In genomic region chr17:74296548-74296936, GRCh38 we compare ENCODE assay signal across 8 cellular contexts. TPM values are rescaled to one million over a fixed set of nuclear protein-coding genes. Genes with fewer than 3 reads are reported as not detected.
DNase-seq lines count a peak whose midpoint lies in the region; ATAC-seq and TF ChIP-seq lines count a peak whose summit lies in the region.

No MANE protein-coding gene starts in this region.

- H3K4me1 ChIP-seq in A673 (ENCODE audit: insufficient read depth, low read length, poor library complexity, severe bottlenecking) (no peaks in the 10 kb centered on the region), heart left ventricle (peaks cover 0 to 18% (median 10%) of the 10 kb centered on the region in 12 donors)

- DNase-seq in A673 (ENCODE audit: low spot score): peak; percentile 48
- peak; percentile 36 for DNase-seq in ELR (ENCODE audit: low read depth)
- DNase-seq in NCI-H226: peak; percentile 56
- DNase-seq in activated T-helper 1 cell treated with anti-CD3 and anti-CD28 coated beads, Interleukin-12 subunit alpha, Interleukin-12 subunit beta, Interleukin-2, Interleukin-4 antibody, amounts not matched to agents 30 ng/mL and 10 ng/mL and 1 ng/mL, durations not matched to agents 14 hours and 24 hours and 36 hours (ENCODE audit: low spot score): peak; percentile 24
- DNase-seq in heart left ventricle: peak; percentile 68 to 87 (median 76)
- DNase-seq in retinal pigment epithelial cell (ENCODE audit: low read depth): no peak
- DNase-seq in NK-92 (lab: John Stamatoyannopoulos, UW; ENCODE audit: unreplicated experiment): no peak

- no peaks in the 10 kb centered on the region for H3K36me3 ChIP-seq in A673 (ENCODE audit: insufficient read depth, low read length, poor library complexity, severe bottlenecking)
- H3K36me3 ChIP-seq in heart left ventricle: no peaks in the 10 kb centered on the region

- ATAC-seq in heart left ventricle (peak; percentile 74 to 84 (median 81)), GM21723 (IDR thresholded peaks at IDR 0.05; ENCODE audit: unreplicated experiment) (no peak)

- no peak for TF ChIP-seq POLR2A in heart left ventricle (IDR thresholded peaks at IDR 0.05)

- CTCF ChIA-PET in A673 (lab: Charles Lee): interaction anchor here (0.6 to 0.7 kb wide), 2 partner anchors 37 to 82 kb away, joined by 4 to 6 read pairs; no protein-coding TSS in a partner anchor

- no peak overlapping the region for H3K4me3 Mint-ChIP-seq in activated T-helper 1 cell treated with anti-CD3 and anti-CD28 coated beads, Interleukin-12 subunit alpha, Interleukin-12 subunit beta, Interleukin-2, Interleukin-4 antibody, amounts not matched to agents 30 ng/mL and 10 ng/mL and 1 ng/mL, durations not matched to agents 14 hours and 24 hours and 36 hours

- 2 to 6% (median 4%) methylated on average over 5 of the region's 5 CpGs for WGBS in heart left ventricle, 4 donors

- H3K9me3 Mint-ChIP-seq in activated T-helper 1 cell treated with anti-CD3 and anti-CD28 coated beads, Interleukin-12 subunit alpha, Interleukin-12 subunit beta, Interleukin-2, Interleukin-4 antibody, amounts not matched to agents 30 ng/mL and 10 ng/mL and 1 ng/mL, durations not matched to agents 14 hours and 24 hours and 36 hours: no peaks in the 10 kb centered on the region

- H3K9me3 ChIP-seq in A673 (ENCODE audit: low read depth, low read length, poor library complexity, severe bottlenecking) (no peaks in the 10 kb centered on the region), heart left ventricle (no peaks in the 10 kb centered on the region)

- H3K4me3 ChIP-seq in A673 (ENCODE audit: low read depth, low read length, poor library complexity, severe bottlenecking): no peak overlapping the region
- peak overlapping the region in 1 of 12 donors; percentile 5 for H3K4me3 ChIP-seq in heart left ventricle
- H3K4me3 ChIP-seq in retinal pigment epithelial cell (ENCODE audit: low read length): no peak overlapping the region

- H3K4me1 Mint-ChIP-seq in activated T-helper 1 cell treated with anti-CD3 and anti-CD28 coated beads, Interleukin-12 subunit alpha, Interleukin-12 subunit beta, Interleukin-2, Interleukin-4 antibody, amounts not matched to agents 30 ng/mL and 10 ng/mL and 1 ng/mL, durations not matched to agents 14 hours and 24 hours and 36 hours (ENCODE audit: low read depth): peaks cover 21% of the 10 kb centered on the region

- intact Hi-C loops in A673 (cut with micrococcal nuclease; ENCODE audit: unreplicated experiment) (loop anchor here (5.0 kb wide), 1 partner anchor 84 kb away; the partner anchor contains the start of gene TTYH2), heart left ventricle (cut with DNase I) (loop anchor here in 8 of 10 donors (1.0 to 10.0 kb wide), 7 partner anchors 54 to 161 kb away; partner anchors contain the start of gene TTYH2 (in 2 of the 8))
- intact Hi-C loops in activated T-helper 1 cell treated with anti-CD3 and anti-CD28 coated beads, Interleukin-12 subunit alpha, Interleukin-12 subunit beta, Interleukin-2, Interleukin-4 antibody, amounts not matched to agents 30 ng/mL and 10 ng/mL and 1 ng/mL, durations not matched to agents 14 hours and 24 hours and 36 hours (cut with micrococcal nuclease): loop anchor here (1.0 kb wide), 1 partner anchor 86 kb away; no protein-coding TSS in a partner anchor

- TF ChIP-seq CTCF in A673 (conservative IDR thresholded peaks at IDR 0.05; ENCODE audit: low read depth, low read length) (peak; percentile 58), heart left ventricle (IDR thresholded peaks at IDR 0.05) (peak; percentile 50 to 78 (median 66)), retinal pigment epithelial cell (conservative IDR thresholded peaks at IDR 0.05; ENCODE audit: low read depth, low read length) (peak; percentile 73)

- POLR2A ChIA-PET in A673 (lab: Charles Lee; ENCODE audit: low non-redundant PET): no interaction called here

- no peaks in the 10 kb centered on the region for H3K27me3 ChIP-seq in A673 (replicated peaks; ENCODE audit: insufficient read depth, low read depth, low read length, poor library complexity)
- no peaks in the 10 kb centered on the region for H3K27me3 ChIP-seq in heart left ventricle

- H3K27ac ChIP-seq in A673 (ENCODE audit: low read depth, low read length, poor library complexity, severe bottlenecking) (no peak overlapping the region), heart left ventricle (peak overlapping the region; percentile 53 to 97 (median 84))

- no TSS peak for BruUV-seq in A673 (replicated peaks; lab: Mats Ljungman, UMichigan)

- peaks cover 1% of the 10 kb centered on the region for H3K36me3 Mint-ChIP-seq in activated T-helper 1 cell treated with anti-CD3 and anti-CD28 coated beads, Interleukin-12 subunit alpha, Interleukin-12 subunit beta, Interleukin-2, Interleukin-4 antibody, amounts not matched to agents 30 ng/mL and 10 ng/mL and 1 ng/mL, durations not matched to agents 14 hours and 24 hours and 36 hours (ENCODE audit: low read depth)

- H3K27me3 Mint-ChIP-seq in activated T-helper 1 cell treated with anti-CD3 and anti-CD28 coated beads, Interleukin-12 subunit alpha, Interleukin-12 subunit beta, Interleukin-2, Interleukin-4 antibody, amounts not matched to agents 30 ng/mL and 10 ng/mL and 1 ng/mL, durations not matched to agents 14 hours and 24 hours and 36 hours (ENCODE audit: insufficient read depth): peaks cover 11% of the 10 kb centered on the region

- H3K27ac Mint-ChIP-seq in activated T-helper 1 cell treated with anti-CD3 and anti-CD28 coated beads, Interleukin-12 subunit alpha, Interleukin-12 subunit beta, Interleukin-2, Interleukin-4 antibody, amounts not matched to agents 30 ng/mL and 10 ng/mL and 1 ng/mL, durations not matched to agents 14 hours and 24 hours and 36 hours: no peak overlapping the region

RNA-seq across cellular contexts. Expression of gene DNAI2, which starts 22.5 kb away (rescaled TPM):
- total RNA-seq in A673 (2021) (not detected in 2 replicates), heart left ventricle (not detected)
- total RNA-seq in activated T-helper 1 cell treated with anti-CD3 and anti-CD28 coated beads, Interleukin-12 subunit alpha, Interleukin-12 subunit beta, Interleukin-2, Interleukin-4 antibody, amounts not matched to agents 30 ng/mL and 10 ng/mL and 1 ng/mL, durations not matched to agents 14 hours and 24 hours and 36 hours: 0.12 and 0.18 TPM in 2 replicates
- not detected for polyA plus RNA-seq in heart left ventricle

RNA-seq across cellular contexts. Expression of gene KIF19, which starts 29.5 kb away (rescaled TPM):
- total RNA-seq in A673 (2021) (not detected in 2 replicates), heart left ventricle (1 to 10 TPM in 1 of 9 donors, under 1 TPM in 6, not detected in 2; 0.12 to 3.0 (median 0.19) TPM)
- total RNA-seq in activated T-helper 1 cell treated with anti-CD3 and anti-CD28 coated beads, Interleukin-12 subunit alpha, Interleukin-12 subunit beta, Interleukin-2, Interleukin-4 antibody, amounts not matched to agents 30 ng/mL and 10 ng/mL and 1 ng/mL, durations not matched to agents 14 hours and 24 hours and 36 hours: 0.10 and 0.13 TPM in 2 replicates
- under 1 TPM; 0.18 to 0.46 TPM for polyA plus RNA-seq in heart left ventricle

Comparison
In these comparisons a context has a peak if more than half of its experiments do, and no peak if none do; other contexts are left out.
1. DNase-seq: peak in A673 (single experiment), ELR (single experiment), NCI-H226 (single experiment), activated T-helper 1 cell treated with anti-CD3 and anti-CD28 coated beads, Interleukin-12 subunit alpha, Interleukin-12 subunit beta, Interleukin-2, Interleukin-4 antibody, amounts not matched to agents 30 ng/mL and 10 ng/mL and 1 ng/mL, durations not matched to agents 14 hours and 24 hours and 36 hours (single experiment) and heart left ventricle (5 of 5); none in retinal pigment epithelial cell (single experiment) and NK-92 (single experiment).
2. Peak in every context shown above with its lines, with median percentiles within 50 percentile points of each other: CTCF ChIP-seq.